30 cellular contexts compared by ENCODE assay signal in the genomic region with DNA sequence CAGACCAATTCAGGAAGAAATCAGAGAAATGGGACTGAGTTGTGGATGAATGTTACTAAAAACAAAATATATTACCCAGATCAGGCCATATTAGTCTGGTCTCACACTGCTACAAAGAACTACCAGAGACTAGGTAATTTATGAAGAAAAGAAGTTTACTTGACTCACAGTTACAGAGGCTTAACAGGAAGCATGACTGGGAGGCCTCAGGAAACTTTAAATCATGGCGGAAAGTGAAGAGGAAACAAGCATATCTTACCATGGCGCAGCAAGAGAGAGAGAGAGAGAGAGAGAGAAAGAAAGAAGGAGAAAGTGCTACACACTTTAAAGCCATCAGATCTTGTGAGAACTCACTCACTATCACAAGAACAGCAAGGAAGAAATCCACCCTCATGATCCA.
"Had no signal": no experiment of that assay in that cellular context is flagged by ENCODE, and none has a peak within 500 bp of the region (broad histone marks: within the 10 kb centered on the region; RNA-seq: fewer than 3 reads in every experiment).

No MANE protein-coding gene starts in this region.

- H3K36me3 Mint-ChIP-seq: stimulated activated effector memory CD8-positive, alpha-beta T cell treated with anti-CD3 and anti-CD28 coated beads, Interleukin-12 subunit alpha, Interleukin-12 subunit beta, amount 100 ng/mL, for 72 hours had no signal

- H3K27ac Mint-ChIP-seq: immature natural killer cell; naive thymus-derived CD8-positive, alpha-beta T cell; nephron; stimulated activated effector memory CD8-positive, alpha-beta T cell treated with anti-CD3 and anti-CD28 coated beads, Interleukin-12 subunit alpha, Interleukin-12 subunit beta, amount 100 ng/mL, for 72 hours; stimulated activated naive CD8-positive, alpha-beta T cell treated with anti-CD3 and anti-CD28 coated beads, Interleukin-15, Interleukin-2, amounts not matched to agents 100 ng/mL and 50 ng/mL, for 24 hours had no signal

- H3K27me3 Mint-ChIP-seq: naive thymus-derived CD8-positive, alpha-beta T cell; stimulated activated naive CD8-positive, alpha-beta T cell treated with anti-CD3 and anti-CD28 coated beads, Interleukin-15, Interleukin-2, amounts not matched to agents 100 ng/mL and 50 ng/mL, for 24 hours had no signal

- H3K9me3 ChIP-seq: pancreas, prostate gland, upper lobe of right lung had no signal

- H3K36me3 ChIP-seq: left lung, lower lobe of right lung, pancreas, prostate gland, spleen, suprapubic skin, thoracic aorta, tibial artery, upper lobe of right lung had no signal

- H3K4me3 ChIP-seq: left lung, lower lobe of right lung, pancreas, prostate gland, skin epidermis, spleen, suprapubic skin, thoracic aorta, tibial artery, upper lobe of right lung had no signal

- H3K4me1 ChIP-seq: left lung, lower lobe of right lung, pancreas, prostate gland, spleen, suprapubic skin, tibial artery, upper lobe of right lung had no signal

- H3K4me1 Mint-ChIP-seq: immature natural killer cell; naive thymus-derived CD8-positive, alpha-beta T cell; nephron; stimulated activated effector memory CD8-positive, alpha-beta T cell treated with anti-CD3 and anti-CD28 coated beads, Interleukin-12 subunit alpha, Interleukin-12 subunit beta, amount 100 ng/mL, for 72 hours had no signal

- H3K27me3 ChIP-seq: left lung, pancreas, spleen, suprapubic skin, tibial artery, upper lobe of right lung had no signal

- DNase-seq: hypothalamus; immature natural killer cell; kidney; left colon; left lung; lower lobe of right lung; mammary epithelial cell; mesenchymal stem cell; naive thymus-derived CD8-positive, alpha-beta T cell; nucleus accumbens; pancreas; posterior cingulate gyrus; retina; right cardiac atrium; spleen; stimulated activated CD4-positive, alpha-beta T cell treated with anti-CD3 and anti-CD28 coated beads, Interleukin-4, amount 100 ng/mL, for 24 hours; stimulated activated naive CD4-positive, alpha-beta T cell; tibial artery; trophoblast cell; upper lobe of right lung had no signal

- FAIRE-seq: islet of Langerhans, kidney, pancreas, urothelium cell line had no signal

- ATAC-seq: left colon; left lung; lower lobe of right lung; naive thymus-derived CD8-positive, alpha-beta T cell; pancreas; right cardiac atrium; sciatic nerve; stimulated activated effector memory CD8-positive, alpha-beta T cell treated with anti-CD3 and anti-CD28 coated beads, Interleukin-12 subunit alpha, Interleukin-12 subunit beta, amount 100 ng/mL, for 72 hours; upper lobe of right lung had no signal

- H3K27ac ChIP-seq: left lung, lower lobe of right lung, pancreas, prostate gland, skin epidermis, spleen, suprapubic skin, thoracic aorta, tibial artery, upper lobe of right lung had no signal

- H3K4me3 Mint-ChIP-seq: immature natural killer cell; naive thymus-derived CD8-positive, alpha-beta T cell; nephron; stimulated activated effector memory CD8-positive, alpha-beta T cell treated with anti-CD3 and anti-CD28 coated beads, Interleukin-12 subunit alpha, Interleukin-12 subunit beta, amount 100 ng/mL, for 72 hours; stimulated activated naive CD8-positive, alpha-beta T cell treated with anti-CD3 and anti-CD28 coated beads, Interleukin-15, Interleukin-2, amounts not matched to agents 100 ng/mL and 50 ng/mL, for 24 hours had no signal
